ENCODE assay signal across 14 cellular contexts in genomic region chr1:93322349-93322748, GRCh38. TPM values are rescaled to one million over a fixed set of nuclear protein-coding genes. Genes with fewer than 3 reads are reported as not detected.
DNase-seq lines count a peak whose midpoint lies in the region; ATAC-seq and TF ChIP-seq lines count a peak whose summit lies in the region.
"Had no signal": no experiment of that assay in that cellular context is flagged by ENCODE, and none has a peak within 500 bp of the region (broad histone marks: within the 10 kb centered on the region; RNA-seq: fewer than 3 reads in every experiment).

No MANE protein-coding gene starts in this region.

- no peaks in the 10 kb centered on the region for H3K9me3 Mint-ChIP-seq in MCF 10A (ENCODE audit: unreplicated experiment)
- no peaks in the 10 kb centered on the region for H3K9me3 Mint-ChIP-seq in immature natural killer cell

- H3K27ac ChIP-seq in mammary epithelial cell (ENCODE audit: insufficient read depth, low read depth, low read length): no peak overlapping the region
- H3K27ac ChIP-seq in esophagus squamous epithelium: peak overlapping the region in 3 of 4 donors; percentile 58 to 75 (median 60)
- no peak overlapping the region for H3K27ac ChIP-seq in trophoblast cell (ENCODE audit: low read depth, low read length)
- H3K27ac ChIP-seq in urinary bladder (ENCODE audit: low read depth): peak overlapping the region; percentile 32

- no peak for ATAC-seq in GM18519 (IDR thresholded peaks at IDR 0.05; ENCODE audit: low FRiP score, unreplicated experiment)
- ATAC-seq: HCT116 had no signal

- H3K27ac Mint-ChIP-seq in MCF 10A (ENCODE audit: low read depth, unreplicated experiment): no peak overlapping the region
- no peak overlapping the region for H3K27ac Mint-ChIP-seq in immature natural killer cell

- H3K4me1 ChIP-seq in mammary epithelial cell (ENCODE audit: insufficient read depth, low read length): peaks cover 27% of the 10 kb centered on the region
- peaks cover 0 to 48% (median 15%) of the 10 kb centered on the region in 3 donors for H3K4me1 ChIP-seq in esophagus squamous epithelium
- peaks cover 7 to 8% of the 10 kb centered on the region in 2 experiments for H3K4me1 ChIP-seq in trophoblast cell (ENCODE audit: control insufficient read depth in 1 of 2, insufficient read depth in 2 of 2, low read length in 2 of 2)
- H3K4me1 ChIP-seq in urinary bladder (ENCODE audit: insufficient read depth): no peaks in the 10 kb centered on the region

- dilution Hi-C loops in mammary epithelial cell (cut with HindIII; ENCODE audit: low sequenced_read_pairs): no loop called here

- H3K36me3 ChIP-seq in mammary epithelial cell (ENCODE audit: insufficient read depth, low read length) (no peaks in the 10 kb centered on the region), esophagus squamous epithelium (no peaks in the 10 kb centered on the region), trophoblast cell (ENCODE audit: control insufficient read depth in 1 of 2, insufficient read depth in 2 of 2, low read length in 2 of 2) (no peaks in the 10 kb centered on the region), urinary bladder (ENCODE audit: insufficient read depth) (no peaks in the 10 kb centered on the region)

- intact Hi-C loops in mammary epithelial cell (cut with micrococcal nuclease) (no loop called here), MCF 10A (cut with micrococcal nuclease) (no loop called here), esophagus squamous epithelium (cut with DNase I) (no loop called here)

- H3K27me3 ChIP-seq in mammary epithelial cell (ENCODE audit: insufficient read depth, low read length): no peaks in the 10 kb centered on the region
- H3K27me3 ChIP-seq in esophagus squamous epithelium: no peaks in the 10 kb centered on the region
- no peaks in the 10 kb centered on the region for H3K27me3 ChIP-seq in trophoblast cell (ENCODE audit: insufficient read depth, low read length)

- no peak overlapping the region for H4K8ac ChIP-seq in trophoblast cell (ENCODE audit: low read depth, low read length)

- H3K79me2 ChIP-seq in mammary epithelial cell (ENCODE audit: insufficient read depth, low read length) (no peaks in the 10 kb centered on the region), trophoblast cell (ENCODE audit: control insufficient read depth, insufficient read depth, low read length, poor library complexity) (no peaks in the 10 kb centered on the region)

- H3K4me3 Mint-ChIP-seq in MCF 10A (ENCODE audit: unreplicated experiment) (no peak overlapping the region), immature natural killer cell (no peak overlapping the region)

- no peak overlapping the region for H3K4me3 ChIP-seq in mammary epithelial cell (replicated peaks in 1 of 3; ENCODE audit: insufficient read depth in 1 of 3, low read depth in 2 of 3, low read length in 3 of 3)
- H3K4me3 ChIP-seq in esophagus squamous epithelium: no peak overlapping the region
- no peak overlapping the region for H3K4me3 ChIP-seq in trophoblast cell (ENCODE audit: low read depth, low read length)
- H3K4me3 ChIP-seq in urinary bladder (ENCODE audit: low read depth, low read length): no peak overlapping the region

- CTCF ChIA-PET in mammary epithelial cell (lab: Charles Lee; ENCODE audit: low non-redundant PET) (interaction anchor here (0.6 kb wide), 1 partner anchor 587 kb away, joined by 5 read pairs; the partner anchor contains the start of gene GCLM), MCF 10A (lab: Yijun Ruan, JAX) (no interaction called here)

- H2BK120ac ChIP-seq in trophoblast cell (ENCODE audit: insufficient read depth, low read length, poor library complexity): no peak overlapping the region

- no peak overlapping the region for H4K12ac ChIP-seq in trophoblast cell (ENCODE audit: low read depth, low read length)

- H2AK5ac ChIP-seq in trophoblast cell (ENCODE audit: low read length): no peak overlapping the region

- no peaks in the 10 kb centered on the region for H3K79me1 ChIP-seq in trophoblast cell (ENCODE audit: low read length)

- H4K91ac ChIP-seq in trophoblast cell (ENCODE audit: low read depth, low read length): no peak overlapping the region

- no peak overlapping the region for H3K4me2 ChIP-seq in mammary epithelial cell (ENCODE audit: insufficient read depth, low read depth, low read length)
- peak overlapping the region; percentile 32 for H3K4me2 ChIP-seq in trophoblast cell (ENCODE audit: low read length)

- WGBS in mammary epithelial cell (ENCODE audit: low coverage, missing lambda C conversion rate): 85% methylated on average over 3 of the region's 3 CpGs
- WGBS in esophagus squamous epithelium, 2 donors: 40 to 60% methylated on average over 3 of the region's 3 CpGs
- WGBS in trophoblast cell (ENCODE audit: extremely low coverage, insufficient coverage, insufficient read length): no CpG with 5 or more reads among the region's 3 CpGs
- 96% methylated on average over 3 of the region's 3 CpGs for WGBS in urinary bladder

- no peak overlapping the region for H3K18ac ChIP-seq in trophoblast cell (ENCODE audit: low read length)

- no peak overlapping the region for H2BK5ac ChIP-seq in trophoblast cell (ENCODE audit: low read depth, low read length, poor library complexity)

- H3K27me3 Mint-ChIP-seq in MCF 10A (ENCODE audit: insufficient read depth, unreplicated experiment) (no peaks in the 10 kb centered on the region), immature natural killer cell (ENCODE audit: low read depth in 3 of 3) (peaks cover 0 to 6% (median 0%) of the 10 kb centered on the region in 3 donors)

- no peak overlapping the region for H3K14ac ChIP-seq in trophoblast cell (ENCODE audit: low read length)

- H3K9ac ChIP-seq in mammary epithelial cell (ENCODE audit: insufficient read depth, low read length): no peak overlapping the region
- H3K9ac ChIP-seq in trophoblast cell (ENCODE audit: low read length): no peak overlapping the region

- POLR2A ChIA-PET in MCF 10A (lab: Yijun Ruan, JAX): interaction anchor here (1.5 to 29.5 kb wide), 2 partner anchors 14 to 24 kb away, joined by 4 to 750 read pairs; partner anchors contain the start of gene DR1

- H3K9me3 ChIP-seq in mammary epithelial cell (replicated peaks; ENCODE audit: insufficient read depth, low read length) (no peaks in the 10 kb centered on the region), esophagus squamous epithelium (no peaks in the 10 kb centered on the region), trophoblast cell (ENCODE audit: insufficient read depth, low read depth, low read length) (no peaks in the 10 kb centered on the region)

- H2BK12ac ChIP-seq in trophoblast cell (ENCODE audit: low read length): no peak overlapping the region

- H3K23ac ChIP-seq in trophoblast cell (ENCODE audit: low read length): no peak overlapping the region

- in situ Hi-C loops in mammary epithelial cell (cut with MboI; ENCODE audit: low sequenced_read_pairs in 2 of 2): no loop called here

- BruUV-seq in mammary epithelial cell (replicated peaks; lab: Mats Ljungman, UMichigan): no TSS peak
- BruUV-seq in MCF 10A (replicated peaks; lab: Mats Ljungman, UMichigan): no TSS peak

- H3K4me1 Mint-ChIP-seq in MCF 10A (ENCODE audit: insufficient read depth, unreplicated experiment) (peaks cover 29% of the 10 kb centered on the region), immature natural killer cell (no peaks in the 10 kb centered on the region)

- H3K36me3 Mint-ChIP-seq in MCF 10A (ENCODE audit: insufficient read depth, unreplicated experiment): no peaks in the 10 kb centered on the region
- peaks cover 0 to 16% (median 10%) of the 10 kb centered on the region in 3 donors for H3K36me3 Mint-ChIP-seq in immature natural killer cell

- H4K20me1 ChIP-seq in mammary epithelial cell (ENCODE audit: insufficient read depth, low read length): no peaks in the 10 kb centered on the region

- no peak overlapping the region for H3K4ac ChIP-seq in trophoblast cell (ENCODE audit: low read depth, low read length)

- H2AFZ ChIP-seq in mammary epithelial cell (ENCODE audit: low read depth, low read length) (no peak overlapping the region), trophoblast cell (ENCODE audit: insufficient read depth, low read length, poor library complexity) (no peak overlapping the region)

- TF ChIP-seq CTCF in mammary epithelial cell (conservative IDR thresholded peaks at IDR 0.05 in 1 of 2, IDR thresholded peaks at IDR 0.05 in 1 of 2; ENCODE audit: extremely low read depth in 1 of 2, insufficient read depth in 1 of 2, low read depth in 1 of 2, low read length in 2 of 2) (no peak), MCF 10A (IDR thresholded peaks at IDR 0.05; ENCODE audit: unreplicated experiment) (no peak), esophagus squamous epithelium (IDR thresholded peaks at IDR 0.05) (no peak)

- DNase-seq in mammary epithelial cell (peak; percentile 62), MCF 10A (ENCODE audit: unreplicated experiment) (no peak), esophagus squamous epithelium (lab: John Stamatoyannopoulos, UW) (no peak), trophoblast cell (peak; percentile 89 to 99), immature natural killer cell (no peak), HCEC 1CT (no peak)
- DNase-seq: C1 segment of cervical spinal cord, DMS153, NCI-H1436 treated with DMSO at 0.1 percent for 48 hours, NCI-H345, NCI-H526 treated with DMSO at 0.1 percent for 48 hours had no signal

- TF ChIP-seq POLR2A in esophagus squamous epithelium (IDR thresholded peaks at IDR 0.05): no peak

RNA-seq across cellular contexts. Expression of gene DR1, which starts 23.4 kb away (rescaled TPM):
- total RNA-seq in mammary epithelial cell (10 to 100 TPM; 35.8 to 79.2 TPM), MCF 10A (2022) (103 and 104 TPM in 2 replicates), esophagus squamous epithelium (10 to 100 TPM; 22.1 to 44.9 (median 37.8) TPM), urinary bladder (47.4 TPM)
- polyA plus RNA-seq in mammary epithelial cell (25.7 TPM), urinary bladder (23.1 TPM), immature natural killer cell (10 to 100 TPM; 48.0 to 87.9 (median 80.5) TPM)
- 55.4 TPM for polyA minus RNA-seq in mammary epithelial cell
- 32.3 and 32.9 TPM in 2 replicates for polyA plus RNA-seq in trophoblast cell (2013)

Comparison
In these comparisons a context has a peak if more than half of its experiments do, and no peak if none do; other contexts are left out.
1. DNase-seq: peak in mammary epithelial cell (single experiment) and trophoblast cell (2 of 2); none in MCF 10A (single experiment), esophagus squamous epithelium (single experiment), immature natural killer cell (0 of 3) and HCEC 1CT (single experiment).
2. H3K27ac ChIP-seq: peak in esophagus squamous epithelium (3 of 4) and urinary bladder (single experiment); none in mammary epithelial cell (single experiment) and trophoblast cell (single experiment).